In the genomic region with DNA sequence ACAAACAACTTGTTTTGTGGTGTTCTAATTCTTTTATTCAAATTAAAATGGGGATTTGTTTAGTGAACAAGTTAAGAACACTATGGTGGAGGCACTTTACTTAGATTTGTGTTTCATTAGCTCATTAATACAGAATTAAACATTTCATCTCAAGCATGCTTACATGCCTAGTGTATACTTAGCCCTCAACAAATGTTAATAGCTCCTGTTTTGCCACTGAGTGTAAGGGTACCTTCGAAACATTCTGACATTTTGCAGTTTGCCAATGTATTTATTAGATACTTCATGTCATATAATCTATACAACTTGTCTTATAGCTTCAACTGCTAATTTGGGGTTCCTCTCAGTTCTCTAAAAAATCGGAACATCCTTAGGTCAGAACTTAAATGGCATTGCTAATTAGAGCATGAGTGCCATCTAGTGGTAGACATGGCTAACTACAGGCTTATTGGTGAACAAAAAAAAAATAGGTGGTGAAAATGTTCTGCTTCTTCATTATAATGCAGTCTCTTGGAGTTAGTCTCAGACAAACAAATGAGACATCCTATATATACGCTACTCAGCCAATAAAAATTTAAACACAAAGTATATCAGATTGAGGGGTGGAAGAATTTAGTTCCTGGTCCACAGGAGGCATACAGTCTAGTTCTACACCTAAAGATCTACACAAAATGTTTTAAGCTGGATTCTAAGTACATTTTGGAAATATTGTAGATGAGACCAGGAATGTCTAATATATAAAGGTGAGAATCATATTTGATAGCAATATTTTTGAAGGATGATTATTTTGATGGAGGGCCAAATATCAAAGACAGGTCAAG, we compare ENCODE assay signal across 9 cellular contexts. TPM values are rescaled to one million over a fixed set of nuclear protein-coding genes. Genes with fewer than 3 reads are reported as not detected.
A peak's percentile ranks its signal among the peaks of the same experiment; 100 is the strongest.
DNase-seq lines count a peak whose midpoint lies in the region; ATAC-seq and TF ChIP-seq lines count a peak whose summit lies in the region.
"Had no signal": no experiment of that assay in that cellular context is flagged by ENCODE, and none has a peak within 500 bp of the region (broad histone marks: within the 10 kb centered on the region; RNA-seq: fewer than 3 reads in every experiment).

No MANE protein-coding gene starts in this region.

- H3K9me3 ChIP-seq in WERI-Rb-1 (ENCODE audit: severe bottlenecking) = no peaks in the 10 kb centered on the region
- H3K9me3 ChIP-seq in thoracic aorta = no peaks in the 10 kb centered on the region

- H3K27me3 ChIP-seq in H7 (ENCODE audit: control insufficient read depth, insufficient read depth, low read length) = peaks cover 9% of the 10 kb centered on the region
- no peaks in the 10 kb centered on the region for H3K27me3 ChIP-seq in WERI-Rb-1 (ENCODE audit: insufficient read depth, low read depth, severe bottlenecking)
- H3K27me3 ChIP-seq in thoracic aorta (replicated peaks; ENCODE audit: insufficient read depth) = no peaks in the 10 kb centered on the region

- H3K27ac ChIP-seq in WERI-Rb-1 (no peak overlapping the region), thoracic aorta (no peak overlapping the region)

- DNase-seq in NCI-H510A treated with DMSO at 0.1 percent for 48 hours (lab: John Stamatoyannopoulos, UW) = peak; percentile 60
- DNase-seq in NCI-H510A (lab: John Stamatoyannopoulos, UW) = no peak
- peak; percentile 30 for DNase-seq in H7
- peak; percentile 74 for DNase-seq in NCI-H1105 treated with DMSO at 0.1 percent for 48 hours (lab: John Stamatoyannopoulos, UW)
- no peak for DNase-seq in WERI-Rb-1
- peak; percentile 28 for DNase-seq in iPS DF 19.7 (ENCODE audit: low read depth, low spot score)
- no peak for DNase-seq in thoracic aorta (ENCODE audit: low spot score)
- no peak for DNase-seq in activated gamma-delta T cell treated with Interleukin-2 at 50 U/mL for 16 hours

- H3K36me3 ChIP-seq in H7 (replicated peaks; ENCODE audit: control insufficient read depth, insufficient read depth, low read length) (no peaks in the 10 kb centered on the region), WERI-Rb-1 (no peaks in the 10 kb centered on the region), thoracic aorta (no peaks in the 10 kb centered on the region)

- H3K4me1 ChIP-seq in thoracic aorta (ENCODE audit: control insufficient read depth in 1 of 2, low read depth in 2 of 2) = no peaks in the 10 kb centered on the region

- H3K4me3 ChIP-seq in H7 (ENCODE audit: insufficient read depth, low read depth, low read length) = no peak overlapping the region
- no peak overlapping the region for H3K4me3 ChIP-seq in WERI-Rb-1 (ENCODE audit: low read depth, low read length)
- H3K4me3 ChIP-seq in thoracic aorta = no peak overlapping the region

- TF ChIP-seq CTCF in WERI-Rb-1 (IDR thresholded peaks at IDR 0.05; ENCODE audit: low read depth, low read length) = peak; percentile 50
- peak; percentile 85 for TF ChIP-seq CTCF in thoracic aorta (IDR thresholded peaks at IDR 0.05)

- no peak for ATAC-seq in thoracic aorta (ENCODE audit: insufficient number of reproducible peaks, low FRiP score, low read depth)

RNA-seq across cellular contexts. Expression of a gene that starts 4.9 kb away (rescaled TPM):
- total RNA-seq in H7 (2014; rRNA removed; shearing (Covaris generic)) = 0.07 and 0.17 TPM in 2 replicates
- total RNA-seq in thoracic aorta = 1 to 10 TPM in 1 of 2 donors, under 1 TPM in 1; 0.85 to 4.2 TPM
- total RNA-seq: subcutaneous adipose tissue had no signal

Comparison
In these comparisons a context has a peak if more than half of its experiments do, and no peak if none do; other contexts are left out.
1. DNase-seq: peak in NCI-H510A treated with DMSO at 0.1 percent for 48 hours (single experiment), H7 (single experiment), NCI-H1105 treated with DMSO at 0.1 percent for 48 hours (single experiment) and iPS DF 19.7 (single experiment); none in NCI-H510A (single experiment), WERI-Rb-1 (single experiment), thoracic aorta (single experiment) and activated gamma-delta T cell treated with Interleukin-2 at 50 U/mL for 16 hours (single experiment).